In the genomic region with DNA sequence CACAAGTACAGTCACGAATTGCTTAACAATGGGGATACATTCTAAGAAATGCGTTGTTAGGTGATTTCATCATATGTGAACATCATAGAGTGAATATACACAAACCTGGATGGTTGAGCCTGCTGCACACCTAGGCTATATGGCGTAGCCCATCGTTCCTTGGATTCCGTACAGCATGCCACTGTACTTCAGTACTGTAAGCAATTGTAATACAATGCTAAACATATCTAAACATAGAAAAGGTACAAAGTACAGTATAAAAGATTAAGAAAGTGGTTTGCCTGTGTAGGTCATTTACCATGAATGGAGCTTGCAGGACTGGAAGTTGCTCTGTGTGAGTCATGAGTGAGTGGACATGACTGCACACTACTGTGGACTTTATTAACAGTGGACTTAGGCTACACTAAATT, we compare ENCODE assay signal across 13 cellular contexts.
A peak's percentile ranks its signal among the peaks of the same experiment; 100 is the strongest.
DNase-seq lines count a peak whose midpoint lies in the region; FAIRE-seq and TF ChIP-seq lines count a peak whose summit lies in the region.
"Had no signal": no experiment of that assay in that cellular context is flagged by ENCODE, and none has a peak within 500 bp of the region (broad histone marks: within the 10 kb centered on the region; RNA-seq: fewer than 3 reads in every experiment).

No MANE protein-coding gene starts in this region.

- H3K79me2 ChIP-seq in mammary epithelial cell (ENCODE audit: insufficient read depth, low read length): no peaks in the 10 kb centered on the region

- H3K9me3 ChIP-seq in mammary epithelial cell (replicated peaks; ENCODE audit: insufficient read depth, low read length) (no peaks in the 10 kb centered on the region), mesenchymal stem cell (ENCODE audit: control insufficient read depth, low read length) (no peaks in the 10 kb centered on the region), HAP-1 (no peaks in the 10 kb centered on the region)

- no peak overlapping the region for H4K91ac ChIP-seq in mesenchymal stem cell (ENCODE audit: low read length)

- no peak overlapping the region for H2AK5ac ChIP-seq in mesenchymal stem cell (ENCODE audit: low read length, severe bottlenecking)

- CTCF ChIA-PET in mammary epithelial cell (lab: Charles Lee; ENCODE audit: low non-redundant PET): interaction anchor here (0.6 kb wide), 1 partner anchor 372 kb away, joined by 3 read pairs; no protein-coding TSS in a partner anchor

- 34% methylated on average over 5 of the region's 5 CpGs for whole genome bisulfite sequencing in mammary epithelial cell (ENCODE audit: low coverage, missing lambda C conversion rate)
- WGBS in mesenchymal stem cell: 40% methylated on average over 4 of the region's 5 CpGs

- H2BK5ac ChIP-seq in mesenchymal stem cell (ENCODE audit: low read depth, low read length, poor library complexity, severe bottlenecking): no peak overlapping the region

- H3K27ac ChIP-seq in mammary epithelial cell (ENCODE audit: insufficient read depth, low read depth, low read length): peak overlapping the region; percentile 53
- H3K27ac ChIP-seq in mesenchymal stem cell (ENCODE audit: low read length, poor library complexity, severe bottlenecking): no peak overlapping the region
- H3K27ac ChIP-seq: SK-N-MC had no signal

- DNase-seq in AG10803 (ENCODE audit: low read depth) (peak; percentile 63), LHCN-M2 (ENCODE audit: low read depth) (peak; percentile 82), mammary epithelial cell (peak; percentile 85), mesenchymal stem cell (peak; percentile 86), posterior vena cava (ENCODE audit: low spot score) (no peak), D721Med (ENCODE audit: insufficient read length, low spot score) (no peak), HK-2 (ENCODE audit: unreplicated experiment) (no peak), HAP-1 (ENCODE audit: low spot score in 2 of 2) (no peak)
- DNase-seq: activated CD4-positive, alpha-beta T cell treated with anti-CD3 and anti-CD28 coated beads, Interleukin-2, amount 10 ng/mL, durations not matched to agents 7 days and 5 days; H9; NCI-H446; occipital lobe had no signal

- H2AFZ ChIP-seq in mammary epithelial cell (ENCODE audit: low read depth, low read length) (no peak overlapping the region), mesenchymal stem cell (ENCODE audit: low read depth, low read length) (no peak overlapping the region)

- no peaks in the 10 kb centered on the region for H3K36me3 ChIP-seq in mammary epithelial cell (ENCODE audit: insufficient read depth, low read length)
- H3K36me3 ChIP-seq in mesenchymal stem cell (ENCODE audit: control insufficient read depth in 1 of 2, insufficient read depth in 2 of 2, low read depth in 1 of 2, low read length in 2 of 2): no peaks in the 10 kb centered on the region
- no peaks in the 10 kb centered on the region for H3K36me3 ChIP-seq in HAP-1 (replicated peaks)

- FAIRE-seq in D721Med (lab: Jason Lieb, UNC): no peak

- no peak overlapping the region for H4K8ac ChIP-seq in mesenchymal stem cell (ENCODE audit: low read length)

- H2BK15ac ChIP-seq in mesenchymal stem cell (ENCODE audit: low read depth, poor library complexity, severe bottlenecking): no peak overlapping the region

- no peak for TF ChIP-seq CTCF in AG10803 (conservative IDR thresholded peaks at IDR 0.05; ENCODE audit: low read length)
- no peak for TF ChIP-seq CTCF in mammary epithelial cell (conservative IDR thresholded peaks at IDR 0.05 in 1 of 2, IDR thresholded peaks at IDR 0.05 in 1 of 2; ENCODE audit: extremely low read depth in 1 of 2, insufficient read depth in 1 of 2, low read depth in 1 of 2, low read length in 2 of 2)
- TF ChIP-seq CTCF in D721Med (IDR thresholded peaks at IDR 0.05; ENCODE audit: insufficient read depth, missing control alignments): no peak

- H3K9ac ChIP-seq in mammary epithelial cell (ENCODE audit: insufficient read depth, low read length) (no peak overlapping the region), mesenchymal stem cell (ENCODE audit: low read length) (peak overlapping the region; percentile 34)

- H3K4ac ChIP-seq in mesenchymal stem cell (ENCODE audit: low read depth in 1 of 2, low read length in 2 of 2): no peak overlapping the region

- H2BK120ac ChIP-seq in mesenchymal stem cell (ENCODE audit: low read depth, low read length): no peak overlapping the region

- intact Hi-C loops in mammary epithelial cell (cut with micrococcal nuclease) (loop anchor here (1.0 kb wide), 1 partner anchor 19 kb away; no protein-coding TSS in a partner anchor), posterior vena cava (cut with DNase I) (no loop called here)

- no peak overlapping the region for H3K23ac ChIP-seq in mesenchymal stem cell (ENCODE audit: low read length in 2 of 2)

- no peak overlapping the region for H3K14ac ChIP-seq in mesenchymal stem cell (ENCODE audit: low read length in 2 of 2)

- H3K4me1 ChIP-seq in mammary epithelial cell (ENCODE audit: insufficient read depth, low read length): peaks cover 57% of the 10 kb centered on the region
- H3K4me1 ChIP-seq in mesenchymal stem cell (ENCODE audit: control insufficient read depth, insufficient read depth, low read depth, low read length): peaks cover 34% of the 10 kb centered on the region
- no peaks in the 10 kb centered on the region for H3K4me1 ChIP-seq in HAP-1

- no peaks in the 10 kb centered on the region for H4K20me1 ChIP-seq in mammary epithelial cell (ENCODE audit: insufficient read depth, low read length)

- H3K18ac ChIP-seq in mesenchymal stem cell (ENCODE audit: low read depth in 1 of 2, low read length in 2 of 2): no peak overlapping the region

- dilution Hi-C loops in mammary epithelial cell (cut with HindIII; ENCODE audit: low sequenced_read_pairs): no loop called here

- peak overlapping the region; percentile 62 for H3K4me2 ChIP-seq in mammary epithelial cell (ENCODE audit: insufficient read depth, low read depth, low read length)
- H3K4me2 ChIP-seq in mesenchymal stem cell (ENCODE audit: low read length, poor library complexity, severe bottlenecking): no peak overlapping the region

- peak overlapping the region; percentile 37 to 69 for H2BK12ac ChIP-seq in mesenchymal stem cell (ENCODE audit: low read length in 2 of 2)

- in situ Hi-C loops in mammary epithelial cell (cut with MboI; ENCODE audit: low sequenced_read_pairs in 2 of 2): no loop called here
- in situ Hi-C loops in HAP-1 (cut with MboI; ENCODE audit: low sequenced_read_pairs): no loop called here

- H3K27me3 ChIP-seq in mammary epithelial cell (ENCODE audit: insufficient read depth, low read length) (no peaks in the 10 kb centered on the region), mesenchymal stem cell (ENCODE audit: control insufficient read depth in 1 of 2, insufficient read depth in 1 of 2, low read length in 2 of 2) (no peaks in the 10 kb centered on the region), HAP-1 (ENCODE audit: low read depth) (peaks cover 3% of the 10 kb centered on the region; the same call in 1 of the 2 replicates)

- H3K79me1 ChIP-seq in mesenchymal stem cell (replicated peaks; ENCODE audit: low read length, poor library complexity, severe bottlenecking): no peaks in the 10 kb centered on the region

- H3K4me3 ChIP-seq in AG10803 (ENCODE audit: low read length) (no peak overlapping the region), mammary epithelial cell (replicated peaks in 1 of 3; ENCODE audit: insufficient read depth in 1 of 3, low read depth in 2 of 3, low read length in 3 of 3) (no peak overlapping the region), mesenchymal stem cell (ENCODE audit: insufficient read depth in 1 of 2, low read depth in 1 of 2, low read length in 2 of 2) (no peak overlapping the region), HAP-1 (no peak overlapping the region)
- H3K4me3 ChIP-seq: SK-N-MC had no signal

- BruUV-seq in mammary epithelial cell (replicated peaks; lab: Mats Ljungman, UMichigan): no TSS peak

Comparison
In these comparisons a context has a peak if more than half of its experiments do, and no peak if none do; other contexts are left out.
1. DNase-seq: peak in AG10803 (single experiment), LHCN-M2 (single experiment), mammary epithelial cell (single experiment) and mesenchymal stem cell (single experiment); none in posterior vena cava (single experiment), D721Med (single experiment), HK-2 (single experiment) and HAP-1 (0 of 2).